13 cellular contexts compared by ENCODE assay signal in genomic region chr14:23142826-23143225, GRCh38. TPM values are rescaled to one million over a fixed set of nuclear protein-coding genes. Genes with fewer than 3 reads are reported as not detected.
A peak's percentile ranks its signal among the peaks of the same experiment; 100 is the strongest.
DNase-seq lines count a peak whose midpoint lies in the region; ATAC-seq and TF ChIP-seq lines count a peak whose summit lies in the region.
"Had no signal": no experiment of that assay in that cellular context is flagged by ENCODE, and none has a peak within 500 bp of the region (broad histone marks: within the 10 kb centered on the region; RNA-seq: fewer than 3 reads in every experiment).

No MANE protein-coding gene starts in this region.

- DNase-seq in A673 (ENCODE audit: low spot score), result no peak
- no peak for DNase-seq in SK-N-MC (ENCODE audit: low read depth, low spot score)
- no peak for DNase-seq in gastrocnemius medialis
- DNase-seq in DMS53 (lab: John Stamatoyannopoulos, UW), result no peak
- DNase-seq in dermis blood vessel endothelial cell, result no peak
- DNase-seq: CD8-positive, alpha-beta memory T cell; KG1; NCI-H1092 treated with DMSO at 0.1 percent for 48 hours; NCI-H1694 had no signal

- H3K27ac ChIP-seq in A673 (ENCODE audit: low read depth, low read length, poor library complexity, severe bottlenecking) (peak overlapping the region; percentile 79), SK-N-MC (peak overlapping the region; percentile 100), gastroesophageal sphincter (peak overlapping the region; percentile 72 to 95 (median 87)), gastrocnemius medialis (peak overlapping the region; percentile 90 to 97 (median 96))

- H3K9ac ChIP-seq in SK-N-MC (ENCODE audit: insufficient read length), result no peak overlapping the region

- TF ChIP-seq POLR2A in gastroesophageal sphincter (IDR thresholded peaks at IDR 0.05) (no peak), gastrocnemius medialis (IDR thresholded peaks at IDR 0.05) (no peak)

- POLR2A ChIA-PET in A673 (lab: Charles Lee; ENCODE audit: low non-redundant PET), result no interaction called here

- H3K27me3 ChIP-seq in A673 (replicated peaks; ENCODE audit: insufficient read depth, low read depth, low read length, poor library complexity) (no peaks in the 10 kb centered on the region), gastroesophageal sphincter (no peaks in the 10 kb centered on the region), gastrocnemius medialis (no peaks in the 10 kb centered on the region)
- H3K27me3 ChIP-seq: MG63 had no signal

- H3K36me3 ChIP-seq in A673 (ENCODE audit: insufficient read depth, low read length, poor library complexity, severe bottlenecking) (no peaks in the 10 kb centered on the region), SK-N-MC (ENCODE audit: insufficient read depth, low read length) (peaks cover 38% of the 10 kb centered on the region), gastroesophageal sphincter (peaks cover 0 to 42% of the 10 kb centered on the region in 2 donors), gastrocnemius medialis (peaks cover 0 to 35% of the 10 kb centered on the region in 2 donors)
- H3K36me3 ChIP-seq: HAP-1, MG63 had no signal

- peaks cover 41% of the 10 kb centered on the region for H3K4me1 ChIP-seq in A673 (ENCODE audit: insufficient read depth, low read length, poor library complexity, severe bottlenecking)
- H3K4me1 ChIP-seq in gastroesophageal sphincter, result peaks cover 12 to 87% (median 14%) of the 10 kb centered on the region in 3 donors
- H3K4me1 ChIP-seq in gastrocnemius medialis, result peaks cover 56 to 58% of the 10 kb centered on the region in 2 donors

- no TSS peak for BruUV-seq in A673 (replicated peaks; lab: Mats Ljungman, UMichigan)

- TF ChIP-seq CTCF in A673 (conservative IDR thresholded peaks at IDR 0.05; ENCODE audit: low read depth, low read length) (no peak), gastroesophageal sphincter (IDR thresholded peaks at IDR 0.05) (no peak), gastrocnemius medialis (IDR thresholded peaks at IDR 0.05 in 4 of 5, conservative IDR thresholded peaks at IDR 0.05 in 1 of 5) (no peak)

- intact Hi-C loops in A673 (cut with micrococcal nuclease; ENCODE audit: unreplicated experiment) (no loop called here), gastrocnemius medialis (cut with DNase I; ENCODE audit: low total_unique reads) (loop anchor here (2.0 kb wide), 1 partner anchor 16 kb away; no protein-coding TSS in a partner anchor)

- H3K4me3 ChIP-seq in A673 (ENCODE audit: low read depth, low read length, poor library complexity, severe bottlenecking), result no peak overlapping the region
- H3K4me3 ChIP-seq in SK-N-MC, result peak overlapping the region; percentile 70; the same call in 1 of the 2 replicates
- H3K4me3 ChIP-seq in gastroesophageal sphincter, result no peak overlapping the region
- H3K4me3 ChIP-seq in gastrocnemius medialis, result no peak overlapping the region
- H3K4me3 ChIP-seq: HAP-1, MG63 had no signal

- in situ Hi-C loops in gastrocnemius medialis (cut with MboI; ENCODE audit: low sequenced_read_pairs in 4 of 4), result no loop called here

- CTCF ChIA-PET in A673 (lab: Charles Lee), result interaction anchor here (1.0 to 1.8 kb wide), 2 partner anchors 13 to 22 kb away, joined by 3 to 10 read pairs; no protein-coding TSS in a partner anchor

- H3K9me3 ChIP-seq in A673 (ENCODE audit: low read depth, low read length, poor library complexity, severe bottlenecking) (no peaks in the 10 kb centered on the region), SK-N-MC (ENCODE audit: low read depth, low read length) (no peaks in the 10 kb centered on the region), gastroesophageal sphincter (no peaks in the 10 kb centered on the region), gastrocnemius medialis (no peaks in the 10 kb centered on the region)
- H3K9me3 ChIP-seq: HAP-1, MG63 had no signal

- 86% methylated on average over 3 of the region's 4 CpGs; no CpG with 5 or more reads in 1 of the 2 donors for WGBS in gastroesophageal sphincter (ENCODE audit: low coverage in 1 of 2), 2 donors

- TF ChIP-seq EP300 in gastroesophageal sphincter (IDR thresholded peaks at IDR 0.05), result no peak

- ATAC-seq in gastroesophageal sphincter (no peak), gastrocnemius medialis (no peak), HG02981 (IDR thresholded peaks at IDR 0.05; ENCODE audit: unreplicated experiment) (no peak)

RNA-seq across cellular contexts. Expression of gene CEBPE, which starts 23.8 kb away (rescaled TPM):
- total RNA-seq in A673 (2021) (not detected in 2 replicates), gastroesophageal sphincter (not detected), gastrocnemius medialis (not detected), dermis blood vessel endothelial cell (not detected in 2 replicates)

RNA-seq across cellular contexts. Expression of gene CIROP, which starts 38.0 kb away (rescaled TPM):
- total RNA-seq in A673 (2021), result not detected in 2 replicates
- under 1 TPM in 2 of 4 donors, not detected in 2; 0.13 to 0.31 TPM for total RNA-seq in gastroesophageal sphincter
- total RNA-seq in gastrocnemius medialis, result not detected
- total RNA-seq in dermis blood vessel endothelial cell, result not detected in 2 replicates
- total RNA-seq: CD8-positive, alpha-beta memory T cell had no signal

RNA-seq across cellular contexts. Expression of gene SLC7A8, which starts 40.6 kb away (rescaled TPM):
- 18.3 and 24.8 TPM in 2 replicates for total RNA-seq in A673 (2021)
- 10 to 100 TPM; 21.6 to 56.7 (median 32.2) TPM for total RNA-seq in gastroesophageal sphincter
- total RNA-seq in gastrocnemius medialis, result 100 to 1,000 TPM in 1 of 4 donors, 10 to 100 TPM in 3; 34.5 to 199 (median 63.7) TPM
- total RNA-seq in dermis blood vessel endothelial cell, result 0.09 TPM in 1 of 2 replicates, not detected in the other

RNA-seq across cellular contexts. Expression of gene C14orf119, which starts 47.5 kb away (rescaled TPM):
- total RNA-seq in A673 (2021) (50.3 and 54.5 TPM in 2 replicates), gastroesophageal sphincter (10 to 100 TPM; 31.3 to 38.2 (median 33.4) TPM), gastrocnemius medialis (10 to 100 TPM in 3 of 4 donors, 1 to 10 TPM in 1; 9.5 to 28.8 (median 13.8) TPM), dermis blood vessel endothelial cell (43.0 and 52.2 TPM in 2 replicates)

RNA-seq across cellular contexts. Expression of gene ACIN1, which starts 47.9 kb away (rescaled TPM):
- total RNA-seq in A673 (2021), result 325 and 339 TPM in 2 replicates
- 100 to 1,000 TPM in 1 of 4 donors, 10 to 100 TPM in 3; 55.7 to 121 (median 91.8) TPM for total RNA-seq in gastroesophageal sphincter
- total RNA-seq in gastrocnemius medialis, result 10 to 100 TPM; 61.9 to 74.8 (median 70.6) TPM
- 65.2 and 76.2 TPM in 2 replicates for total RNA-seq in dermis blood vessel endothelial cell

Comparison
In these comparisons a context has a peak if more than half of its experiments do, and no peak if none do; other contexts are left out.
1. RNA of gene SLC7A8, which starts 40.6 kb away (total RNA-seq): 34.5 to 199 TPM in gastrocnemius medialis, 21.6 to 56.7 TPM in gastroesophageal sphincter and 18.3 to 24.8 TPM in A673; 0.09 TPM in dermis blood vessel endothelial cell; every median in the first group is over 10 times any median in the second.
2. Peak in every context shown above with its lines, with median percentiles within 50 percentile points of each other: H3K27ac ChIP-seq.